Comparison of ENCODE assay signal across 8 cellular contexts in genomic region chr18:48928787-48929186, GRCh38. TPM values are rescaled to one million over a fixed set of nuclear protein-coding genes. Genes with fewer than 3 reads are reported as not detected.
DNase-seq lines count a peak whose midpoint lies in the region; ATAC-seq and TF ChIP-seq lines count a peak whose summit lies in the region.

No MANE protein-coding gene starts in this region.

- in situ Hi-C loops in G401 (cut with HindIII; ENCODE audit: low sequenced_read_pairs) = no loop called here

- H3K4me1 Mint-ChIP-seq in MCF 10A (ENCODE audit: insufficient read depth, unreplicated experiment) = peaks cover 39% of the 10 kb centered on the region

- peaks cover 6% of the 10 kb centered on the region for H3K36me3 Mint-ChIP-seq in MCF 10A (ENCODE audit: insufficient read depth, unreplicated experiment)

- no peak overlapping the region for H3K4me3 ChIP-seq in liver (ENCODE audit: low read depth in 1 of 3, low read length in 3 of 3)

- H3K9ac ChIP-seq in liver (ENCODE audit: low read depth in 1 of 2, low read length in 2 of 2) = no peak overlapping the region

- TF ChIP-seq CTCF in MCF 10A (IDR thresholded peaks at IDR 0.05; ENCODE audit: unreplicated experiment) (no peak), liver (IDR thresholded peaks at IDR 0.05; ENCODE audit: low read depth, low read length, missing input control) (no peak)

- BruUV-seq in MCF 10A (replicated peaks; lab: Mats Ljungman, UMichigan) = no TSS peak

- H3K36me3 ChIP-seq in liver (ENCODE audit: control insufficient read depth in 4 of 4, insufficient read depth in 3 of 4, low read depth in 1 of 4, low read length in 3 of 4) = peaks cover 0 to under 1% (median 0%) of the 10 kb centered on the region in 4 donors

- POLR2A ChIA-PET in MCF 10A (lab: Yijun Ruan, JAX) = no interaction called here

- H3K27ac Mint-ChIP-seq in MCF 10A (ENCODE audit: low read depth, unreplicated experiment) = peak overlapping the region; percentile 67

- ATAC-seq in GM21825 (IDR thresholded peaks at IDR 0.05; ENCODE audit: unreplicated experiment) = peak; percentile 54

- H3K4me1 ChIP-seq in liver (ENCODE audit: control insufficient read depth in 4 of 4, insufficient read depth in 4 of 4, low read length in 3 of 4) = peaks cover 43 to 95% (median 85%) of the 10 kb centered on the region in 4 donors

- H3K4me3 Mint-ChIP-seq in MCF 10A (ENCODE audit: unreplicated experiment) = no peak overlapping the region

- no peaks in the 10 kb centered on the region for H3K9me3 ChIP-seq in liver (ENCODE audit: control insufficient read depth in 4 of 4, low read length in 3 of 4)

- TF ChIP-seq RAD21 in liver (IDR thresholded peaks at IDR 0.05) = peak in 1 of 2 donors; percentile 26

- 19% methylated on average over 9 of the region's 9 CpGs for WGBS in liver

- no peaks in the 10 kb centered on the region for H3K27me3 Mint-ChIP-seq in MCF 10A (ENCODE audit: insufficient read depth, unreplicated experiment)

- peak overlapping the region; percentile 91 to 93 for H3K27ac ChIP-seq in liver (ENCODE audit: low read depth in 1 of 2, low read length in 2 of 2)

- CTCF ChIA-PET in MCF 10A (lab: Yijun Ruan, JAX) = interaction anchor here (0.6 kb wide), 1 partner anchor 266 kb away, joined by 5 read pairs; no protein-coding TSS in a partner anchor

- intact Hi-C loops in MCF 10A (cut with micrococcal nuclease) = no loop called here

- no peaks in the 10 kb centered on the region for H3K27me3 ChIP-seq in liver (ENCODE audit: control insufficient read depth in 4 of 4, insufficient read depth in 4 of 4, low read length in 3 of 4)

- H3K9me3 Mint-ChIP-seq in MCF 10A (ENCODE audit: unreplicated experiment) = no peaks in the 10 kb centered on the region

- DNase-seq in G401 (ENCODE audit: low spot score) (peak; percentile 60), NAMALWA (ENCODE audit: low spot score) (peak; percentile 95), UCSD-AML1 (lab: John Stamatoyannopoulos, UW; ENCODE audit: unreplicated experiment) (peak; percentile 69), MCF 10A (ENCODE audit: unreplicated experiment) (no peak), mesenteric fat pad (ENCODE audit: low spot score) (no peak)
- peak; percentile 56 to 59 for DNase-seq in stimulated activated CD8-positive, alpha-beta memory T cell treated with anti-CD3 and anti-CD28 coated beads, Interleukin-4, amount 100 ng/mL, for 1 hour (ENCODE audit: low read depth in 2 of 2, low spot score in 1 of 2)

TF ChIP-seq in liver, 16 proteins besides CTCF, POLR2A, EP300 and RAD21:
- TF ChIP-seq HNF4G (IDR thresholded peaks at IDR 0.05) = no peak
- no peak for TF ChIP-seq HNF4A (conservative IDR thresholded peaks at IDR 0.05)
- TF ChIP-seq GABPA (IDR thresholded peaks at IDR 0.05 in 1 of 2, conservative IDR thresholded peaks at IDR 0.05 in 1 of 2) = no peak
- no peak for TF ChIP-seq JUND (IDR thresholded peaks at IDR 0.05)
- no peak for TF ChIP-seq FOXA2 (IDR thresholded peaks at IDR 0.05)
- TF ChIP-seq YY1 (IDR thresholded peaks at IDR 0.05) = no peak
- TF ChIP-seq FOXA1 (IDR thresholded peaks at IDR 0.05) = no peak
- TF ChIP-seq ZBTB33 (IDR thresholded peaks at IDR 0.05) = no peak
- no peak for TF ChIP-seq NR2F2 (IDR thresholded peaks at IDR 0.05)
- no peak for TF ChIP-seq MAX (IDR thresholded peaks at IDR 0.05)
- TF ChIP-seq REST (IDR thresholded peaks at IDR 0.05) = no peak
- TF ChIP-seq EGR1 (IDR thresholded peaks at IDR 0.05; ENCODE audit: low read depth in 2 of 2) = no peak
- TF ChIP-seq SP1 (IDR thresholded peaks at IDR 0.05) = no peak
- no peak for TF ChIP-seq RXRA (IDR thresholded peaks at IDR 0.05)
- TF ChIP-seq ATF3 (IDR thresholded peaks at IDR 0.05) = no peak

RNA-seq across cellular contexts. Expression of gene SMAD7, which starts 22.0 kb away (rescaled TPM):
- 15.4 and 18.6 TPM in 2 replicates for total RNA-seq in G401 (2014; rRNA removed; shearing (Covaris generic))
- total RNA-seq in MCF 10A (2022) (9.8 and 12.3 TPM in 2 replicates), liver (10 to 100 TPM in 1 of 2 donors, 1 to 10 TPM in 1; 9.4 to 11.8 TPM), mesenteric fat pad (56.2 TPM)
- polyA plus RNA-seq in liver = 10 to 100 TPM in 1 of 2 donors, 1 to 10 TPM in 1; 3.2 to 10.7 TPM

Comparison
In these comparisons a context has a peak if more than half of its experiments do, and no peak if none do; other contexts are left out.
1. DNase-seq: peak in G401 (single experiment), NAMALWA (single experiment), UCSD-AML1 (single experiment) and stimulated activated CD8-positive, alpha-beta memory T cell treated with anti-CD3 and anti-CD28 coated beads, Interleukin-4, amount 100 ng/mL, for 1 hour (2 of 2); none in MCF 10A (single experiment) and mesenteric fat pad (single experiment).